In the genomic region with DNA sequence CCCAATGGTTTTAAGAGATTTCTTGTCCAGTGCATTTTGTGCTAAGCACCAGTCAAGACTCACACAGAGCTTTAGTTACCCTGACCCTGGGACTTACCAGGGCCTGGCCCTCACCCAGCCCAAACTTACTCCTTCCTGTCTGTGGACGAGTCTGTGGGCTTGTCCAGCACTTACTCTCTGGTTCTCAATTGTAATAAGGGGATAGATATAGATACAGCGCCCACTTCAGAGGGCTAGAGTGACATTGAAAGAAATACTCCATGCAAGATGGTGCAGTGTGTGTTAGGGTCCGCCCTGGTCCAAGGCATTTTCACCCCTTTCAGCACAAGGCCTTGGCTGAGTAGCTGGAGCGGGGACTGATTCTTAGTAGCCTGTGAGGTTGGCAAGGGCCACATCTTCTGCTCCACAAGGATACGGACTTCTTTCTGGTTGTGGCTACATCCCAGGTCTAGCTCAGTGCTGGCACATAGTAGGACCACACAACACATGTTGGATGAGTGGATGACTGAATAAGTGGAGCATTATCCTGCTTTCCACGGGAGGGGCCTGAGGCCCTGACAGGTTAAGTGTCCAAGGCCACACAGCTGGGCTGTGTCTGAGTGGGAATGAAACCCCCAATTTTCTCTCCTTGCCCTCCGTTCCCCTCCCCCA, we compare ENCODE assay signal across 8 cellular contexts. TPM values are rescaled to one million over a fixed set of nuclear protein-coding genes. Genes with fewer than 3 reads are reported as not detected.
DNase-seq lines count a peak whose midpoint lies in the region; ATAC-seq and TF ChIP-seq lines count a peak whose summit lies in the region.

No MANE protein-coding gene starts in this region.

- no peak overlapping the region for H2BK5ac ChIP-seq in neuronal stem cell (ENCODE audit: low read length)

- peaks cover 4% of the 10 kb centered on the region for H4K20me1 ChIP-seq in OCI-LY3 (ENCODE audit: insufficient read depth, low read length)

- no peak overlapping the region for H3K18ac ChIP-seq in neuronal stem cell (ENCODE audit: low read length)

- no peak overlapping the region for H3K4ac ChIP-seq in neuronal stem cell (ENCODE audit: low read length)

- H4K91ac ChIP-seq in neuronal stem cell (ENCODE audit: low read depth, low read length, poor library complexity) = peak overlapping the region; percentile 11

- POLR2A ChIA-PET in AG04450 (lab: Yijun Ruan, JAX) = interaction anchor here (0.5 to 1.1 kb wide), 3 partner anchors 15 to 202 kb away, joined by 3 to 7 read pairs (median 3); no protein-coding TSS in a partner anchor

- H2AK5ac ChIP-seq in neuronal stem cell (ENCODE audit: low read depth, low read length) = no peak overlapping the region

- no peak overlapping the region for H2BK15ac ChIP-seq in neuronal stem cell (ENCODE audit: low read length)

- CTCF ChIA-PET in AG04450 (lab: Charles Lee) = interaction anchor here (0.6 to 1.3 kb wide), 3 partner anchors 17 to 356 kb away, joined by 3 to 5 read pairs (median 4); no protein-coding TSS in a partner anchor

- peak overlapping the region; percentile 87; the same call in 1 of the 2 replicates for H3K4me2 ChIP-seq in OCI-LY3 (ENCODE audit: low read length)
- no peak overlapping the region for H3K4me2 ChIP-seq in neuronal stem cell (ENCODE audit: insufficient read depth, low read length, poor library complexity, severe bottlenecking)

- H4K8ac ChIP-seq in neuronal stem cell (ENCODE audit: low read depth, low read length) = no peak overlapping the region

- no peaks in the 10 kb centered on the region for H3K79me1 ChIP-seq in neuronal stem cell (ENCODE audit: low read depth, low read length)

- H3K4me3 ChIP-seq in AG04450 (ENCODE audit: low read depth, low read length) (no peak overlapping the region), OCI-LY3 (ENCODE audit: low read length) (no peak overlapping the region), duodenal mucosa (ENCODE audit: low read depth in 1 of 2, low read length in 2 of 2) (no peak overlapping the region), neuronal stem cell (ENCODE audit: low read length in 2 of 2) (no peak overlapping the region)

- H3K36me3 ChIP-seq in OCI-LY3 (replicated peaks; ENCODE audit: low read depth, low read length) (no peaks in the 10 kb centered on the region), duodenal mucosa (ENCODE audit: control insufficient read depth in 1 of 2, insufficient read depth in 2 of 2, low read length in 2 of 2) (no peaks in the 10 kb centered on the region), neuronal stem cell (replicated peaks in 1 of 2; ENCODE audit: control insufficient read depth in 2 of 2, insufficient read depth in 2 of 2, low read length in 2 of 2) (no peaks in the 10 kb centered on the region)

- H3K79me2 ChIP-seq in OCI-LY3 (ENCODE audit: low read length) = peaks cover 6% of the 10 kb centered on the region

- DNase-seq in AG04450 (ENCODE audit: low read depth, low spot score) (no peak), neuronal stem cell (ENCODE audit: low spot score) (no peak), NCI-H2029 treated with DMSO at 0.1 percent for 48 hours (lab: John Stamatoyannopoulos, UW) (no peak), SKM-1 (lab: John Stamatoyannopoulos, UW; ENCODE audit: unreplicated experiment) (no peak), MV-4-11 (lab: John Stamatoyannopoulos, UW) (no peak)

- TF ChIP-seq CTCF in AG04450 (IDR thresholded peaks at IDR 0.05; ENCODE audit: low read depth, low read length) (no peak), OCI-LY3 (IDR thresholded peaks at IDR 0.05; ENCODE audit: low read depth, low read length) (no peak)

- H3K14ac ChIP-seq in neuronal stem cell (ENCODE audit: low read length) = no peak overlapping the region

- H2BK12ac ChIP-seq in neuronal stem cell (ENCODE audit: low read length) = no peak overlapping the region

- no peak for ATAC-seq in HG02763 (IDR thresholded peaks at IDR 0.05; ENCODE audit: unreplicated experiment)

- WGBS in neuronal stem cell (ENCODE audit: extremely low coverage in 2 of 2, insufficient read length in 2 of 2, insufficient replicate concordance in 1 of 2), 2 donors = no CpG with 5 or more reads among the region's 7 CpGs

- H2BK120ac ChIP-seq in neuronal stem cell (ENCODE audit: low read depth, low read length) = no peak overlapping the region

- no peak overlapping the region for H3K9ac ChIP-seq in OCI-LY3 (ENCODE audit: low read length)
- H3K9ac ChIP-seq in duodenal mucosa (ENCODE audit: low read depth in 1 of 2, low read length in 2 of 2) = no peak overlapping the region
- peak overlapping the region; percentile 25 for H3K9ac ChIP-seq in neuronal stem cell (ENCODE audit: low read depth, low read length, poor library complexity)

- no peaks in the 10 kb centered on the region for H3K9me3 ChIP-seq in AG04450 (ENCODE audit: control insufficient read depth, insufficient read depth, low read length)
- no peaks in the 10 kb centered on the region for H3K9me3 ChIP-seq in OCI-LY3 (ENCODE audit: insufficient read depth, low read length)
- H3K9me3 ChIP-seq in duodenal mucosa (ENCODE audit: control insufficient read depth in 1 of 2, low read length in 2 of 2) = no peaks in the 10 kb centered on the region
- H3K9me3 ChIP-seq in neuronal stem cell (replicated peaks in 1 of 2; ENCODE audit: control insufficient read depth in 2 of 2, insufficient read depth in 1 of 2, low read depth in 1 of 2, low read length in 2 of 2) = no peaks in the 10 kb centered on the region

- H3K27ac ChIP-seq in AG04450 (ENCODE audit: low read depth, low read length) = peak overlapping the region; percentile 57
- no peak overlapping the region for H3K27ac ChIP-seq in OCI-LY3 (ENCODE audit: low read length)
- H3K27ac ChIP-seq in duodenal mucosa (ENCODE audit: low read depth, low read length) = peak overlapping the region; percentile 78
- H3K27ac ChIP-seq in neuronal stem cell (replicated peaks; ENCODE audit: low read length) = no peak overlapping the region

- H3K23ac ChIP-seq in neuronal stem cell (ENCODE audit: low read depth, low read length, poor library complexity) = no peak overlapping the region

- H3K4me1 ChIP-seq in OCI-LY3 (ENCODE audit: low read length) (peaks cover 71% of the 10 kb centered on the region), duodenal mucosa (ENCODE audit: control insufficient read depth in 1 of 2, insufficient read depth in 2 of 2, low read length in 2 of 2) (peaks cover 44 to 49% of the 10 kb centered on the region in 2 donors), neuronal stem cell (ENCODE audit: control insufficient read depth in 2 of 2, insufficient read depth in 1 of 2, low read depth in 1 of 2, low read length in 2 of 2) (peaks cover under 1 to 5% of the 10 kb centered on the region in 2 donors)

- H3K27me3 ChIP-seq in AG04450 (ENCODE audit: control insufficient read depth, insufficient read depth, low read length) (no peaks in the 10 kb centered on the region), OCI-LY3 (ENCODE audit: low read depth, low read length) (peaks cover 64% of the 10 kb centered on the region), duodenal mucosa (ENCODE audit: control insufficient read depth in 1 of 2, insufficient read depth in 2 of 2, low read length in 2 of 2) (peaks cover 0 to 1% of the 10 kb centered on the region in 2 donors), neuronal stem cell (ENCODE audit: control insufficient read depth in 3 of 3, insufficient read depth in 3 of 3, low read depth in 1 of 3, low read length in 3 of 3) (peaks cover 4 to 55% (median 14%) of the 10 kb centered on the region in 3 experiments)

- no peak overlapping the region for H2AFZ ChIP-seq in OCI-LY3 (ENCODE audit: low read depth, low read length)
- H2AFZ ChIP-seq in neuronal stem cell (ENCODE audit: low read length) = peak overlapping the region; percentile 91

RNA-seq across cellular contexts. Expression of a gene that starts 3.8 kb away (rescaled TPM):
- 3.1 and 5.0 TPM in 2 replicates for polyA plus RNA-seq in AG04450 (2011; rRNA removed)
- 2.4 and 4.3 TPM in 2 replicates for polyA minus RNA-seq in AG04450 (2011; rRNA and poly(A)+ RNA removed)
- 1.7 TPM for polyA plus RNA-seq in neuronal stem cell (2013, experiment 1 of 2)
- 1.5 TPM for polyA plus RNA-seq in neuronal stem cell (2013, experiment 2 of 2)

RNA-seq across cellular contexts. Expression of a gene that starts 27.6 kb away (rescaled TPM):
- not detected in 2 replicates for polyA plus RNA-seq in AG04450 (2011; rRNA removed)
- polyA minus RNA-seq in AG04450 (2011; rRNA and poly(A)+ RNA removed) = not detected in 2 replicates
- 0.06 TPM for polyA plus RNA-seq in neuronal stem cell (2013, experiment 1 of 2)
- polyA plus RNA-seq in neuronal stem cell (2013, experiment 2 of 2) = not detected

Comparison
In these comparisons a context has a peak if more than half of its experiments do, and no peak if none do; other contexts are left out.
1. H3K27ac ChIP-seq: peak in AG04450 (single experiment) and duodenal mucosa (single experiment); none in OCI-LY3 (single experiment) and neuronal stem cell (single experiment).